7 cellular contexts compared by ENCODE assay signal in genomic region chr7:77101187-77101586, GRCh38. TPM values are rescaled to one million over a fixed set of nuclear protein-coding genes. Genes with fewer than 3 reads are reported as not detected.
"Had no signal": no experiment of that assay in that cellular context is flagged by ENCODE, and none has a peak within 500 bp of the region (broad histone marks: within the 10 kb centered on the region; RNA-seq: fewer than 3 reads in every experiment).

No MANE protein-coding gene starts in this region.

RNA-seq across cellular contexts. Expression of gene SPDYE18, which starts 38.8 kb away (rescaled TPM):
- total RNA-seq: dermis blood vessel endothelial cell, fibroblast of villous mesenchyme, foreskin keratinocyte, hepatocyte, myocyte had no signal
- polyA plus RNA-seq: endothelial cell of umbilical vein, foreskin keratinocyte, immature natural killer cell had no signal
